In the genomic region with DNA sequence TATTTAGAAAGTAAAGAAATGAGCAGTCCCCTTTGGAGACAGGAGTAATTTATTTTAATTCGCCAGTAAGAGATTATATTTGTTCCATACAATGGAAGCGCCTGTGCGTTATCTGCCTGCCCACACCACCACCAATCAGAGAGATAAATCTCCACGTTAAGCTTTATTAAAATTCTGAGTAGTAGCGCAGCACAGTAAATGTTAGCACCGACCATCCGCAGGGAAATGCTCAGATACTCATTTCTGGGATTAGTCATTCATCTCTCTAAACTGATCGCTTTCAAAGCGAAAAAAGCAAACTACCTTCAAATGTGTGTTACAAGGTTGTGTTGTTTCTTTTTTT, we compare ENCODE assay signal across 8 cellular contexts. TPM values are rescaled to one million over a fixed set of nuclear protein-coding genes. Genes with fewer than 3 reads are reported as not detected.
DNase-seq lines count a peak whose midpoint lies in the region; ATAC-seq and TF ChIP-seq lines count a peak whose summit lies in the region.

No MANE protein-coding gene starts in this region.

- no peaks in the 10 kb centered on the region for H3K9me3 Mint-ChIP-seq in Calu3 (ENCODE audit: low read depth, unreplicated experiment)

- H3K27me3 Mint-ChIP-seq in Calu3 (ENCODE audit: unreplicated experiment), result no peaks in the 10 kb centered on the region

- peak overlapping the region; percentile 87 for H3K4me3 ChIP-seq in NB4 (ENCODE audit: low read depth, low read length)
- H3K4me3 ChIP-seq in lower leg skin (ENCODE audit: low read depth, poor library complexity, severe bottlenecking), result peak overlapping the region; percentile 91
- H3K4me3 ChIP-seq in uterus, result peak overlapping the region; percentile 68 to 100

- BruUV-seq in Calu3 (replicated peaks; lab: Mats Ljungman, UMichigan), result no TSS peak

- no peaks in the 10 kb centered on the region for H3K27me3 ChIP-seq in uterus

- H3K4me1 Mint-ChIP-seq in Calu3 (ENCODE audit: low read depth, unreplicated experiment), result peaks cover 51% of the 10 kb centered on the region

- no peaks in the 10 kb centered on the region for H3K36me3 ChIP-seq in uterus

- TF ChIP-seq CTCF in Calu3 (IDR thresholded peaks at IDR 0.05; ENCODE audit: unreplicated experiment) (no peak), NB4 (IDR thresholded peaks at IDR 0.05; ENCODE audit: low read depth, low read length) (no peak), lower leg skin (IDR thresholded peaks at IDR 0.05) (no peak), uterus (IDR thresholded peaks at IDR 0.05) (no peak)

- no peak for TF ChIP-seq POLR2A in NB4 (IDR thresholded peaks at IDR 0.05; ENCODE audit: extremely low read depth, insufficient read length)
- no peak for TF ChIP-seq POLR2A in lower leg skin (IDR thresholded peaks at IDR 0.05)
- no peak for TF ChIP-seq POLR2A in uterus (IDR thresholded peaks at IDR 0.05)

- WGBS in lower leg skin, 2 donors, result 1 to 16% methylated on average over 9 of the region's 9 CpGs

- DNase-seq in Calu3 (no peak), NB4 (ENCODE audit: low read depth) (no peak), astrocyte of the hippocampus (ENCODE audit: low read depth, low spot score) (peak; percentile 44), lower leg skin (ENCODE audit: low spot score in 2 of 2) (no peak), uterus (no peak), NCI-H446 (lab: John Stamatoyannopoulos, UW) (no peak)
- no peak for DNase-seq in stimulated activated CD4-positive, alpha-beta T cell treated with anti-CD3 and anti-CD28 coated beads, Interleukin-1b, Interleukin-23, amount 100 ng/mL, for 48 hours

- peak overlapping the region; percentile 85 for H3K4me3 Mint-ChIP-seq in Calu3 (ENCODE audit: low read depth, unreplicated experiment)

- peak overlapping the region; percentile 94 to 98 for H3K27ac ChIP-seq in uterus

- CTCF ChIA-PET in Calu3 (lab: Charles Lee), result interaction anchor here (0.6 to 0.7 kb wide), 2 partner anchors 216 to 498 kb away, joined by 3 to 5 read pairs; no protein-coding TSS in a partner anchor

- peak overlapping the region; percentile 85 for H3K27ac Mint-ChIP-seq in Calu3 (ENCODE audit: unreplicated experiment)

- no peaks in the 10 kb centered on the region for H3K9me3 ChIP-seq in uterus

- peaks cover 81% of the 10 kb centered on the region for H3K36me3 Mint-ChIP-seq in Calu3 (ENCODE audit: insufficient read depth, unreplicated experiment)

- intact Hi-C loops in Calu3 (cut with micrococcal nuclease; ENCODE audit: unreplicated experiment), result no loop called here
- intact Hi-C loops in lower leg skin (cut with DNase I; ENCODE audit: low total_unique reads), result loop anchor here (10.0 kb wide), 1 partner anchor 52 kb away; no protein-coding TSS in a partner anchor
- intact Hi-C loops in uterus (cut with DNase I; ENCODE audit: low total_unique reads), result loop anchor here (5.0 to 10.0 kb wide), 2 partner anchors 52 to 320 kb away; no protein-coding TSS in a partner anchor

- no peak for ATAC-seq in HG03108 (IDR thresholded peaks at IDR 0.05; ENCODE audit: unreplicated experiment)

- no peaks in the 10 kb centered on the region for H3K4me1 ChIP-seq in uterus

RNA-seq across cellular contexts. Expression of a gene that starts 1.2 kb away (rescaled TPM):
- total RNA-seq in Calu3 (2022), result 49.9 and 63.3 TPM in 2 replicates
- 100 to 1,000 TPM; 154 to 644 (median 289) TPM for total RNA-seq in lower leg skin
- total RNA-seq in uterus, result 100 to 1,000 TPM in 2 of 4 donors, 10 to 100 TPM in 2; 72.6 to 147 (median 98.5) TPM
